ENCODE assay signal across 1 cellular context in genomic region chr19:21020298-21021227, GRCh38.
TF ChIP-seq lines count a peak whose summit lies in the region.

Gene ZNF430 (plus strand): TSS chr19:21020657. CDS start chr19:21020801, 144 bp downstream.

TF ChIP-seq in K562, 482 proteins besides CTCF, POLR2A, EP300 and RAD21 (continued from another document and continues in another):
- TF ChIP-seq ZC3H4 (CRISPR knock-in tag; IDR thresholded peaks at IDR 0.05; ENCODE audit: borderline replicate concordance) (no peak), RHOXF2B (CRISPR knock-in tag; conservative IDR thresholded peaks at IDR 0.05) (no peak), ATF7 (IDR thresholded peaks at IDR 0.05) (peak; percentile 48; the same call in 1 of the 2 replicates), FOXJ3 (CRISPR knock-in tag; IDR thresholded peaks at IDR 0.05) (no peak), CHD4 (IDR thresholded peaks at IDR 0.05; ENCODE audit: insufficient read depth, insufficient replicate concordance, low read depth, low read length, poor library complexity, severe bottlenecking) (no peak), YY1 (IDR thresholded peaks at IDR 0.05; ENCODE audit: borderline replicate concordance in 1 of 3, control insufficient read depth in 1 of 3, extremely low read depth in 1 of 3, insufficient read depth in 3 of 3, insufficient read length in 1 of 3, insufficient replicate concordance in 2 of 3, low read depth in 1 of 3, low read length in 2 of 3) (peak; percentile 60 to 94 (median 86)), ILF3 (IDR thresholded peaks at IDR 0.05; ENCODE audit: borderline replicate concordance) (no peak), ZFPM2 (CRISPR knock-in tag; IDR thresholded peaks at IDR 0.05) (no peak), POU5F1 (IDR thresholded peaks at IDR 0.05; ENCODE audit: borderline replicate concordance, low read depth, low read length, partially characterized antibody) (no peak), MEF2A (IDR thresholded peaks at IDR 0.05; ENCODE audit: control insufficient read depth, low read depth, low read length) (no peak), KAT7 (CRISPR knock-in tag; IDR thresholded peaks at IDR 0.05; ENCODE audit: borderline replicate concordance) (no peak), ERF (CRISPR knock-in tag; IDR thresholded peaks at IDR 0.05) (0 out of 2 replicates have a peak, but pooled peaks have one; percentile 27), ETV6 (IDR thresholded peaks at IDR 0.05; ENCODE audit: borderline replicate concordance in 1 of 2, low read depth in 2 of 2, low read length in 1 of 2) (no peak), ETV6 (CRISPR knock-in tag; IDR thresholded peaks at IDR 0.05; ENCODE audit: borderline replicate concordance) (no peak), NUFIP1 (IDR thresholded peaks at IDR 0.05; ENCODE audit: partially characterized antibody) (no peak), CBX2 (IDR thresholded peaks at IDR 0.05; ENCODE audit: insufficient read depth, low read length, poor library complexity, severe bottlenecking) (no peak), RAD51 (IDR thresholded peaks at IDR 0.05; ENCODE audit: borderline replicate concordance, low read depth) (no peak), ZNF23 (CRISPR knock-in tag; IDR thresholded peaks at IDR 0.05) (no peak), ZNF175 (CRISPR knock-in tag; IDR thresholded peaks at IDR 0.05; ENCODE audit: low read depth) (no peak), TRIM24 (IDR thresholded peaks at IDR 0.05) (no peak), EHMT2 (IDR thresholded peaks at IDR 0.05) (no peak), SNIP1 (IDR thresholded peaks at IDR 0.05; ENCODE audit: low read depth) (no peak), RBM22 (IDR thresholded peaks at IDR 0.05; ENCODE audit: low read depth, low read length, poor library complexity, severe bottlenecking) (no peak), KDM4B (IDR thresholded peaks at IDR 0.05; ENCODE audit: borderline replicate concordance in 2 of 2, low read depth in 1 of 2) (no peak), ZNF316 (IDR thresholded peaks at IDR 0.05) (no peak), KLF10 (CRISPR knock-in tag; IDR thresholded peaks at IDR 0.05) (no peak), SREBF2 (CRISPR knock-in tag; IDR thresholded peaks at IDR 0.05) (no peak), ELK3 (CRISPR knock-in tag; IDR thresholded peaks at IDR 0.05) (no peak), ZNF592 (IDR thresholded peaks at IDR 0.05) (no peak), NRF1 (conservative IDR thresholded peaks at IDR 0.05 in 1 of 2, IDR thresholded peaks at IDR 0.05 in 1 of 2) (peak; percentile 64 to 72), ZNF76 (CRISPR knock-in tag; IDR thresholded peaks at IDR 0.05; ENCODE audit: borderline replicate concordance) (no peak), SRSF9 (IDR thresholded peaks at IDR 0.05; ENCODE audit: borderline replicate concordance, low read depth, low read length) (no peak), FIP1L1 (IDR thresholded peaks at IDR 0.05; ENCODE audit: low read depth, low read length, poor library complexity, severe bottlenecking) (no peak), SLC30A9 (CRISPR knock-in tag; IDR thresholded peaks at IDR 0.05) (no peak), TCF3 (CRISPR knock-in tag; IDR thresholded peaks at IDR 0.05) (no peak), ZNF277 (CRISPR knock-in tag; IDR thresholded peaks at IDR 0.05; ENCODE audit: borderline replicate concordance) (no peak), ZNF124 (CRISPR knock-in tag; IDR thresholded peaks at IDR 0.05) (no peak), PHB2 (IDR thresholded peaks at IDR 0.05; ENCODE audit: low read depth) (no peak), MCM5 (IDR thresholded peaks at IDR 0.05; ENCODE audit: low read depth) (no peak), ZNF354B (CRISPR knock-in tag; IDR thresholded peaks at IDR 0.05) (no peak), SRSF7 (optimal IDR thresholded peaks at IDR 0.05; ENCODE audit: low read depth, low read length) (no peak), CREBBP (IDR thresholded peaks at IDR 0.05; ENCODE audit: low read depth, low read length) (no peak), ATF1 (CRISPR knock-in tag; IDR thresholded peaks at IDR 0.05) (no peak), ATF1 (tag; IDR thresholded peaks at IDR 0.05) (peak; percentile 68), NR2F6 (CRISPR knock-in tag; IDR thresholded peaks at IDR 0.05) (no peak), SMAD1 (IDR thresholded peaks at IDR 0.05; ENCODE audit: low read depth, low read length, partially characterized antibody) (no peak), ZNF3 (CRISPR knock-in tag; IDR thresholded peaks at IDR 0.05) (no peak), POLR2H (tag; IDR thresholded peaks at IDR 0.05; ENCODE audit: low read depth) (peak; percentile 66; the same call in 1 of the 2 replicates), KDM2B (CRISPR knock-in tag; IDR thresholded peaks at IDR 0.05) (no peak), CHAMP1 (IDR thresholded peaks at IDR 0.05) (0 out of 2 replicates have a peak, but pooled peaks have one; percentile 26), XRCC4 (IDR thresholded peaks at IDR 0.05; ENCODE audit: extremely low read depth, insufficient read depth, insufficient read length) (no peak), CREB3L1 (IDR thresholded peaks at IDR 0.05; ENCODE audit: borderline replicate concordance, low read depth) (no peak), RBFOX2 (IDR thresholded peaks at IDR 0.05; ENCODE audit: low read depth, low read length) (peak; percentile 84), BCOR (IDR thresholded peaks at IDR 0.05) (no peak), TOE1 (IDR thresholded peaks at IDR 0.05; ENCODE audit: borderline replicate concordance) (no peak), TOE1 (CRISPR knock-in tag; IDR thresholded peaks at IDR 0.05; ENCODE audit: borderline replicate concordance, low read depth) (no peak), ARID2 (IDR thresholded peaks at IDR 0.05) (no peak), ZNF79 (CRISPR knock-in tag; IDR thresholded peaks at IDR 0.05; ENCODE audit: low read depth) (no peak), ZBTB49 (CRISPR knock-in tag; IDR thresholded peaks at IDR 0.05; ENCODE audit: borderline replicate concordance) (no peak), POLR2G (IDR thresholded peaks at IDR 0.05; ENCODE audit: low read depth, low read length) (peak; percentile 81), PCBP1 (IDR thresholded peaks at IDR 0.05; ENCODE audit: low read depth, low read length, poor library complexity, severe bottlenecking) (no peak), ZFP1 (CRISPR knock-in tag; IDR thresholded peaks at IDR 0.05) (no peak), XRCC3 (IDR thresholded peaks at IDR 0.05) (no peak), ZNF551 (CRISPR knock-in tag; IDR thresholded peaks at IDR 0.05) (no peak), ZNF24 (IDR thresholded peaks at IDR 0.05) (no peak)
